ENCODE assay signal across 15 cellular contexts in genomic region chr17:39781028-39781800, GRCh38. TPM values are rescaled to one million over a fixed set of nuclear protein-coding genes. Genes with fewer than 3 reads are reported as not detected.
DNase-seq lines count a peak whose midpoint lies in the region; ATAC-seq and TF ChIP-seq lines count a peak whose summit lies in the region.
"Had no signal": no experiment of that assay in that cellular context is flagged by ENCODE, and none has a peak within 500 bp of the region (broad histone marks: within the 10 kb centered on the region; RNA-seq: fewer than 3 reads in every experiment).

No MANE protein-coding gene starts in this region.

- no TSS peak for BruUV-seq in Calu3 (replicated peaks; lab: Mats Ljungman, UMichigan)

- no peak overlapping the region for H2AFZ ChIP-seq in KMS-11 (ENCODE audit: low read depth)
- H2AFZ ChIP-seq: hepatocyte, parathyroid adenoma had no signal

- peak overlapping the region; percentile 64 for H3K4me3 Mint-ChIP-seq in Calu3 (ENCODE audit: low read depth, unreplicated experiment)
- peak overlapping the region; percentile 16 for H3K4me3 Mint-ChIP-seq in activated CD8-positive, alpha-beta T cell treated with anti-CD3 and anti-CD28 coated beads, Interleukin-2, amount 10 ng/mL, durations not matched to agents 7 days and 5 days
- H3K4me3 Mint-ChIP-seq in naive thymus-derived CD4-positive, alpha-beta T cell, result peak overlapping the region in 9 of 10 donors; percentile 10 to 69 (median 25)

- no peak overlapping the region; the same call in 1 of the 2 replicates for H3K9ac ChIP-seq in KMS-11
- H3K9ac ChIP-seq: parathyroid adenoma had no signal

- H3K36me3 Mint-ChIP-seq in Calu3 (ENCODE audit: insufficient read depth, unreplicated experiment), result peaks cover 20% of the 10 kb centered on the region
- H3K36me3 Mint-ChIP-seq in activated CD8-positive, alpha-beta T cell treated with anti-CD3 and anti-CD28 coated beads, Interleukin-2, amount 10 ng/mL, durations not matched to agents 7 days and 5 days (ENCODE audit: low read depth), result peaks cover 50% of the 10 kb centered on the region
- peaks cover 18 to 44% (median 22%) of the 10 kb centered on the region in 5 donors for H3K36me3 Mint-ChIP-seq in naive thymus-derived CD4-positive, alpha-beta T cell

- H3K4me2 ChIP-seq in KMS-11, result peak overlapping the region; percentile 61

- TF ChIP-seq EP300 in gastroesophageal sphincter (IDR thresholded peaks at IDR 0.05), result no peak

- peaks cover 45% of the 10 kb centered on the region for H3K4me1 Mint-ChIP-seq in Calu3 (ENCODE audit: low read depth, unreplicated experiment)
- peaks cover 63% of the 10 kb centered on the region for H3K4me1 Mint-ChIP-seq in activated CD8-positive, alpha-beta T cell treated with anti-CD3 and anti-CD28 coated beads, Interleukin-2, amount 10 ng/mL, durations not matched to agents 7 days and 5 days (ENCODE audit: low read depth)
- peaks cover 45 to 81% (median 72%) of the 10 kb centered on the region in 7 donors for H3K4me1 Mint-ChIP-seq in naive thymus-derived CD4-positive, alpha-beta T cell

- no peak for ATAC-seq in activated CD8-positive, alpha-beta T cell treated with anti-CD3 and anti-CD28 coated beads, Interleukin-2, amount 10 ng/mL, durations not matched to agents 7 days and 5 days
- no peak for ATAC-seq in naive thymus-derived CD4-positive, alpha-beta T cell
- no peak for ATAC-seq in gastroesophageal sphincter
- ATAC-seq in HG03097 (IDR thresholded peaks at IDR 0.05; ENCODE audit: low FRiP score, unreplicated experiment), result no peak
- no peak for ATAC-seq in GM21576 (IDR thresholded peaks at IDR 0.05; ENCODE audit: unreplicated experiment)

- H3K4me3 ChIP-seq in KMS-11 (IDR thresholded peaks at IDR 0.05; ENCODE audit: insufficient read depth, low read depth, low read length), result no peak overlapping the region
- no peak overlapping the region for H3K4me3 ChIP-seq in naive thymus-derived CD4-positive, alpha-beta T cell (ENCODE audit: low read length)
- H3K4me3 ChIP-seq in gastroesophageal sphincter, result no peak overlapping the region
- H3K4me3 ChIP-seq: hepatocyte, SJSA1, skin epidermis had no signal

- TF ChIP-seq CTCF in Calu3 (IDR thresholded peaks at IDR 0.05; ENCODE audit: unreplicated experiment) (no peak), KMS-11 (conservative IDR thresholded peaks at IDR 0.05; ENCODE audit: low read depth, low read length) (no peak), gastroesophageal sphincter (IDR thresholded peaks at IDR 0.05) (no peak)

- no peaks in the 10 kb centered on the region for H3K27me3 ChIP-seq in KMS-11 (ENCODE audit: insufficient read depth, low read depth)
- no peaks in the 10 kb centered on the region for H3K27me3 ChIP-seq in naive thymus-derived CD4-positive, alpha-beta T cell (ENCODE audit: control insufficient read depth in 2 of 2, insufficient read depth in 2 of 2, low read length in 2 of 2)
- peaks cover 49% of the 10 kb centered on the region for H3K27me3 ChIP-seq in gastroesophageal sphincter
- H3K27me3 ChIP-seq: hepatocyte had no signal

- DNase-seq in Calu3, result peak; percentile 94
- no peak for DNase-seq in activated CD8-positive, alpha-beta T cell treated with anti-CD3 and anti-CD28 coated beads, Interleukin-2, amount 10 ng/mL, durations not matched to agents 7 days and 5 days
- no peak for DNase-seq in naive thymus-derived CD4-positive, alpha-beta T cell
- DNase-seq: amniotic stem cell, DMS79, NCI-H2107 had no signal

- no peaks in the 10 kb centered on the region for H3K9me3 Mint-ChIP-seq in Calu3 (ENCODE audit: low read depth, unreplicated experiment)
- H3K9me3 Mint-ChIP-seq in activated CD8-positive, alpha-beta T cell treated with anti-CD3 and anti-CD28 coated beads, Interleukin-2, amount 10 ng/mL, durations not matched to agents 7 days and 5 days (ENCODE audit: insufficient read depth), result no peaks in the 10 kb centered on the region
- H3K9me3 Mint-ChIP-seq in naive thymus-derived CD4-positive, alpha-beta T cell, result peaks cover 0 to 2% (median 0%) of the 10 kb centered on the region in 11 donors

- peak overlapping the region; percentile 89 for H3K27ac ChIP-seq in KMS-11
- peak overlapping the region; percentile 42 for H3K27ac ChIP-seq in naive thymus-derived CD4-positive, alpha-beta T cell (ENCODE audit: low read depth, low read length)
- H3K27ac ChIP-seq in gastroesophageal sphincter, result no peak overlapping the region
- H3K27ac ChIP-seq: parathyroid adenoma, SJSA1 had no signal

- no peak for TF ChIP-seq POLR2A in gastroesophageal sphincter (IDR thresholded peaks at IDR 0.05)

- CTCF ChIA-PET in Calu3 (lab: Charles Lee), result interaction anchor here (0.5 to 120.4 kb wide), 54 partner anchors 9 to 1922 kb away, joined by 3 to 34714 read pairs (median 8); partner anchors contain the start of genes ERBB2, GRB7, GSDMA and GSDMB
- CTCF ChIA-PET in activated CD8-positive, alpha-beta T cell treated with anti-CD3 and anti-CD28 coated beads, Interleukin-2, amount 10 ng/mL, durations not matched to agents 7 days and 5 days (lab: Charles Lee), result interaction anchor here (0.8 to 2.2 kb wide), 7 partner anchors 12 to 159 kb away, joined by 3 to 7 read pairs (median 4); partner anchors contain the start of gene IKZF3
- CTCF ChIA-PET in naive thymus-derived CD4-positive, alpha-beta T cell (lab: Charles Lee), result interaction anchor here (0.6 to 2.2 kb wide), 8 partner anchors 11 to 199 kb away, joined by 3 to 6 read pairs (median 4); partner anchors contain the start of gene IKZF3

- H3K27ac Mint-ChIP-seq in Calu3 (ENCODE audit: unreplicated experiment), result peak overlapping the region; percentile 89
- H3K27ac Mint-ChIP-seq in activated CD8-positive, alpha-beta T cell treated with anti-CD3 and anti-CD28 coated beads, Interleukin-2, amount 10 ng/mL, durations not matched to agents 7 days and 5 days, result peak overlapping the region; percentile 48
- peak overlapping the region in 8 of 9 donors; percentile 51 to 93 (median 86) for H3K27ac Mint-ChIP-seq in naive thymus-derived CD4-positive, alpha-beta T cell

- no peaks in the 10 kb centered on the region for H3K9me3 ChIP-seq in naive thymus-derived CD4-positive, alpha-beta T cell (ENCODE audit: control insufficient read depth in 2 of 3, low read length in 3 of 3)
- H3K9me3 ChIP-seq in gastroesophageal sphincter, result no peaks in the 10 kb centered on the region
- H3K9me3 ChIP-seq: SJSA1 had no signal

- H3K79me2 ChIP-seq in KMS-11 (ENCODE audit: insufficient read depth, low read depth), result peaks cover 97% of the 10 kb centered on the region
- H3K79me2 ChIP-seq: hepatocyte, parathyroid adenoma had no signal

- intact Hi-C loops in Calu3 (cut with micrococcal nuclease; ENCODE audit: unreplicated experiment), result no loop called here
- intact Hi-C loops in naive thymus-derived CD4-positive, alpha-beta T cell (cut with micrococcal nuclease), result loop anchor here in 1 of 2 donors (1.0 kb wide), 1 partner anchor 83 kb away; the partner anchor contains the start of gene IKZF3

- no peaks in the 10 kb centered on the region for H3K27me3 Mint-ChIP-seq in Calu3 (ENCODE audit: unreplicated experiment)
- no peaks in the 10 kb centered on the region for H3K27me3 Mint-ChIP-seq in activated CD8-positive, alpha-beta T cell treated with anti-CD3 and anti-CD28 coated beads, Interleukin-2, amount 10 ng/mL, durations not matched to agents 7 days and 5 days (ENCODE audit: low read depth)
- H3K27me3 Mint-ChIP-seq in naive thymus-derived CD4-positive, alpha-beta T cell, result no peaks in the 10 kb centered on the region

- POLR2A ChIA-PET in activated CD8-positive, alpha-beta T cell treated with anti-CD3 and anti-CD28 coated beads, Interleukin-2, amount 10 ng/mL, durations not matched to agents 7 days and 5 days (lab: Charles Lee), result interaction anchor here (0.9 to 2.5 kb wide), 2 partner anchors 9 to 11 kb away, joined by 3 to 7 read pairs; no protein-coding TSS in a partner anchor
- POLR2A ChIA-PET in naive thymus-derived CD4-positive, alpha-beta T cell (lab: Charles Lee), result interaction anchor here (0.7 to 6.2 kb wide), 14 partner anchors 12 to 343 kb away, joined by 3 to 42 read pairs (median 4); partner anchors contain the start of gene IKZF3

- peaks cover 100% of the 10 kb centered on the region for H3K4me1 ChIP-seq in KMS-11 (ENCODE audit: low read depth, poor library complexity, severe bottlenecking)
- peaks cover 45 to 49% of the 10 kb centered on the region in 2 donors for H3K4me1 ChIP-seq in naive thymus-derived CD4-positive, alpha-beta T cell (ENCODE audit: control insufficient read depth in 2 of 2, insufficient read depth in 2 of 2, low read length in 2 of 2)
- H3K4me1 ChIP-seq in gastroesophageal sphincter, result no peaks in the 10 kb centered on the region
- H3K4me1 ChIP-seq: parathyroid adenoma had no signal

- WGBS in gastroesophageal sphincter (ENCODE audit: low coverage in 1 of 2), 2 donors, result 42 to 54% methylated on average over 6 of the region's 6 CpGs

- peaks cover 14% of the 10 kb centered on the region; the same call in 1 of the 2 replicates for H3K36me3 ChIP-seq in KMS-11 (ENCODE audit: insufficient read depth)
- H3K36me3 ChIP-seq in naive thymus-derived CD4-positive, alpha-beta T cell (ENCODE audit: control insufficient read depth in 2 of 3, insufficient read depth in 3 of 3, low read length in 3 of 3), result peaks cover 0 to 5% (median 0%) of the 10 kb centered on the region in 3 experiments
- H3K36me3 ChIP-seq in gastroesophageal sphincter, result no peaks in the 10 kb centered on the region
- H3K36me3 ChIP-seq: SJSA1 had no signal

- no peaks in the 10 kb centered on the region for H4K20me1 ChIP-seq in KMS-11 (ENCODE audit: insufficient read depth)

RNA-seq across cellular contexts. Expression of gene GRB7, which starts 43.5 kb away (rescaled TPM):
- total RNA-seq in Calu3 (2022), result 2,531 and 2,746 TPM in 2 replicates
- total RNA-seq in activated CD8-positive, alpha-beta T cell treated with anti-CD3 and anti-CD28 coated beads, Interleukin-2, amount 10 ng/mL, durations not matched to agents 7 days and 5 days, result under 1 TPM in 1 of 2 experiments, not detected in 1; 0.37 TPM
- under 1 TPM in 1 of 5 experiments, not detected in 4; 0.99 TPM for total RNA-seq in naive thymus-derived CD4-positive, alpha-beta T cell
- not detected for polyA plus RNA-seq in naive thymus-derived CD4-positive, alpha-beta T cell
- total RNA-seq in gastroesophageal sphincter, result 1 to 10 TPM in 1 of 4 donors, under 1 TPM in 1, not detected in 2; 0.85 to 5.8 TPM
- total RNA-seq: chondrocyte, SJSA1 had no signal

RNA-seq across cellular contexts. Expression of gene MIEN1, which starts 50.9 kb away (rescaled TPM):
- total RNA-seq in Calu3 (2022) (2,121 and 2,217 TPM in 2 replicates), gastroesophageal sphincter (10 to 100 TPM; 39.4 to 72.4 (median 45.2) TPM)
- total RNA-seq in activated CD8-positive, alpha-beta T cell treated with anti-CD3 and anti-CD28 coated beads, Interleukin-2, amount 10 ng/mL, durations not matched to agents 7 days and 5 days, result 10 to 100 TPM; 44.0 to 44.6 TPM
- total RNA-seq in naive thymus-derived CD4-positive, alpha-beta T cell, result 10 to 100 TPM; 28.7 to 40.1 (median 32.3) TPM
- 10 to 100 TPM; 73.5 to 74.3 TPM for polyA plus RNA-seq in naive thymus-derived CD4-positive, alpha-beta T cell

Comparison
In these comparisons a context has a peak if more than half of its experiments do, and no peak if none do; other contexts are left out.
1. H3K27ac ChIP-seq: peak in KMS-11 (single experiment) and naive thymus-derived CD4-positive, alpha-beta T cell (single experiment); none in gastroesophageal sphincter (0 of 4).
2. RNA of gene GRB7, which starts 43.5 kb away (total RNA-seq): 2,531 to 2,746 TPM in Calu3; 0.85 to 5.8 TPM in gastroesophageal sphincter, 0.37 TPM in activated CD8-positive, alpha-beta T cell treated with anti-CD3 and anti-CD28 coated beads, Interleukin-2, amount 10 ng/mL, durations not matched to agents 7 days and 5 days and 0.99 TPM in naive thymus-derived CD4-positive, alpha-beta T cell; every median in the first group is over 100 times any median in the second.
3. RNA of gene MIEN1, which starts 50.9 kb away (total RNA-seq): 2,121 to 2,217 TPM in Calu3; 39.4 to 72.4 TPM in gastroesophageal sphincter, 44.0 to 44.6 TPM in activated CD8-positive, alpha-beta T cell treated with anti-CD3 and anti-CD28 coated beads, Interleukin-2, amount 10 ng/mL, durations not matched to agents 7 days and 5 days and 28.7 to 40.1 TPM in naive thymus-derived CD4-positive, alpha-beta T cell; every median in the first group is over 10 times any median in the second.
4. Peak in every context shown above with its lines, with median percentiles within 50 percentile points of each other: H3K27ac Mint-ChIP-seq and H3K4me3 Mint-ChIP-seq.